ENCODE assay signal across 1 cellular context in the genomic region with DNA sequence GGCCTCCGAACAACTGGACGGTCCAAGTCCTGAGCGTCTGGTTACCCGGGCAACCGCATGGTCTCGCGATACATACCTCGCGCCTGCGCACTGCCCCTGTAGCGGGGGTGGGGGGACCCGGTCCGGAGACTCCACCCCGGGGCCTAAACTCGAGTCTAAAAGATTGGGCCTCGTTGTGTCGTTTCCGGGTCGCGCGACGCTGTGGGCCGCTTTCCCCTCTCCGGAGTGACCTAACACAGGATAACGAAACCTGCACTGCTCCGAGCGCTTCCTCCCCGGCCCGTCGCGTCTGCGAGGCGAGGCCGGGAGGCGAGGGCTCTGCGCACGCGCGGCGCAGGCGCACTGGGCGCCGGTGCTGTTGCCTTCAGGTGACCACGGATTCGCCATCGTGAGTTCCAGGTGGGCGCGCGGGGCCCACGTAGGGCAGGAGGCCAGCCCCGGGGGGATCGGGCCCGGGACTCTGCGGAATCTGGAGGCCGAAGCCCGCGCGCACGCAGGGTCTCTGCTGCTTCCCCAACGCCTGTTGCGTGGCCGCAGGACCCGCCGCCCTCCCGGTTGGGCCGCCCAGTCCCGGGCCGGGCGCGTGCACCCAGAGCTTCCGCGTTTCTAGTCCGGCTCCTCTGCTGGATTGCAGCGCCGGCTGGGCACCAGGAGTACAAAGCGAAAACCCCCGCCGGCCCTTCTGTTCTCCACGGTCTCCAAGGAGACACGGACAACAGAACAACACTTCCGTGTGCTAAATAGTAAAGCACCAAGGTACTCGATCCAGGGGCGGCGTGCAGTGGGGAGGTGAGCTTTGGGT.
TF ChIP-seq lines count a peak whose summit lies in the region.

A gene with protein sequence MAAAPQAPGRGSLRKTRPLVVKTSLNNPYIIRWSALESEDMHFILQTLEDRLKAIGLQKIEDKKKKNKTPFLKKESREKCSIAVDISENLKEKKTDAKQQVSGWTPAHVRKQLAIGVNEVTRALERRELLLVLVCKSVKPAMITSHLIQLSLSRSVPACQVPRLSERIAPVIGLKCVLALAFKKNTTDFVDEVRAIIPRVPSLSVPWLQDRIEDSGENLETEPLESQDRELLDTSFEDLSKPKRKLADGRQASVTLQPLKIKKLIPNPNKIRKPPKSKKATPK (plus strand): TSS at position 345 of the 802 bp plus-strand sequence. CDS start 5,960 bp downstream, outside the sequence.

TF ChIP-seq in H1, 55 proteins besides CTCF, POLR2A, EP300 and RAD21:
- peak; percentile 35 for TF ChIP-seq KDM4A (IDR thresholded peaks at IDR 0.05; ENCODE audit: low read depth, low read length, severe bottlenecking)
- peak; percentile 50; the same call in 1 of the 2 replicates for TF ChIP-seq RBBP5 (IDR thresholded peaks at IDR 0.05; ENCODE audit: borderline replicate concordance, low read depth, low read length)
- TF ChIP-seq POLR2AphosphoS5 (IDR thresholded peaks at IDR 0.05; ENCODE audit: low read depth, low read length), result peak; percentile 27
- no peak for TF ChIP-seq CHD1 (IDR thresholded peaks at IDR 0.05; ENCODE audit: low read depth, low read length)
- TF ChIP-seq, protein P1, sequence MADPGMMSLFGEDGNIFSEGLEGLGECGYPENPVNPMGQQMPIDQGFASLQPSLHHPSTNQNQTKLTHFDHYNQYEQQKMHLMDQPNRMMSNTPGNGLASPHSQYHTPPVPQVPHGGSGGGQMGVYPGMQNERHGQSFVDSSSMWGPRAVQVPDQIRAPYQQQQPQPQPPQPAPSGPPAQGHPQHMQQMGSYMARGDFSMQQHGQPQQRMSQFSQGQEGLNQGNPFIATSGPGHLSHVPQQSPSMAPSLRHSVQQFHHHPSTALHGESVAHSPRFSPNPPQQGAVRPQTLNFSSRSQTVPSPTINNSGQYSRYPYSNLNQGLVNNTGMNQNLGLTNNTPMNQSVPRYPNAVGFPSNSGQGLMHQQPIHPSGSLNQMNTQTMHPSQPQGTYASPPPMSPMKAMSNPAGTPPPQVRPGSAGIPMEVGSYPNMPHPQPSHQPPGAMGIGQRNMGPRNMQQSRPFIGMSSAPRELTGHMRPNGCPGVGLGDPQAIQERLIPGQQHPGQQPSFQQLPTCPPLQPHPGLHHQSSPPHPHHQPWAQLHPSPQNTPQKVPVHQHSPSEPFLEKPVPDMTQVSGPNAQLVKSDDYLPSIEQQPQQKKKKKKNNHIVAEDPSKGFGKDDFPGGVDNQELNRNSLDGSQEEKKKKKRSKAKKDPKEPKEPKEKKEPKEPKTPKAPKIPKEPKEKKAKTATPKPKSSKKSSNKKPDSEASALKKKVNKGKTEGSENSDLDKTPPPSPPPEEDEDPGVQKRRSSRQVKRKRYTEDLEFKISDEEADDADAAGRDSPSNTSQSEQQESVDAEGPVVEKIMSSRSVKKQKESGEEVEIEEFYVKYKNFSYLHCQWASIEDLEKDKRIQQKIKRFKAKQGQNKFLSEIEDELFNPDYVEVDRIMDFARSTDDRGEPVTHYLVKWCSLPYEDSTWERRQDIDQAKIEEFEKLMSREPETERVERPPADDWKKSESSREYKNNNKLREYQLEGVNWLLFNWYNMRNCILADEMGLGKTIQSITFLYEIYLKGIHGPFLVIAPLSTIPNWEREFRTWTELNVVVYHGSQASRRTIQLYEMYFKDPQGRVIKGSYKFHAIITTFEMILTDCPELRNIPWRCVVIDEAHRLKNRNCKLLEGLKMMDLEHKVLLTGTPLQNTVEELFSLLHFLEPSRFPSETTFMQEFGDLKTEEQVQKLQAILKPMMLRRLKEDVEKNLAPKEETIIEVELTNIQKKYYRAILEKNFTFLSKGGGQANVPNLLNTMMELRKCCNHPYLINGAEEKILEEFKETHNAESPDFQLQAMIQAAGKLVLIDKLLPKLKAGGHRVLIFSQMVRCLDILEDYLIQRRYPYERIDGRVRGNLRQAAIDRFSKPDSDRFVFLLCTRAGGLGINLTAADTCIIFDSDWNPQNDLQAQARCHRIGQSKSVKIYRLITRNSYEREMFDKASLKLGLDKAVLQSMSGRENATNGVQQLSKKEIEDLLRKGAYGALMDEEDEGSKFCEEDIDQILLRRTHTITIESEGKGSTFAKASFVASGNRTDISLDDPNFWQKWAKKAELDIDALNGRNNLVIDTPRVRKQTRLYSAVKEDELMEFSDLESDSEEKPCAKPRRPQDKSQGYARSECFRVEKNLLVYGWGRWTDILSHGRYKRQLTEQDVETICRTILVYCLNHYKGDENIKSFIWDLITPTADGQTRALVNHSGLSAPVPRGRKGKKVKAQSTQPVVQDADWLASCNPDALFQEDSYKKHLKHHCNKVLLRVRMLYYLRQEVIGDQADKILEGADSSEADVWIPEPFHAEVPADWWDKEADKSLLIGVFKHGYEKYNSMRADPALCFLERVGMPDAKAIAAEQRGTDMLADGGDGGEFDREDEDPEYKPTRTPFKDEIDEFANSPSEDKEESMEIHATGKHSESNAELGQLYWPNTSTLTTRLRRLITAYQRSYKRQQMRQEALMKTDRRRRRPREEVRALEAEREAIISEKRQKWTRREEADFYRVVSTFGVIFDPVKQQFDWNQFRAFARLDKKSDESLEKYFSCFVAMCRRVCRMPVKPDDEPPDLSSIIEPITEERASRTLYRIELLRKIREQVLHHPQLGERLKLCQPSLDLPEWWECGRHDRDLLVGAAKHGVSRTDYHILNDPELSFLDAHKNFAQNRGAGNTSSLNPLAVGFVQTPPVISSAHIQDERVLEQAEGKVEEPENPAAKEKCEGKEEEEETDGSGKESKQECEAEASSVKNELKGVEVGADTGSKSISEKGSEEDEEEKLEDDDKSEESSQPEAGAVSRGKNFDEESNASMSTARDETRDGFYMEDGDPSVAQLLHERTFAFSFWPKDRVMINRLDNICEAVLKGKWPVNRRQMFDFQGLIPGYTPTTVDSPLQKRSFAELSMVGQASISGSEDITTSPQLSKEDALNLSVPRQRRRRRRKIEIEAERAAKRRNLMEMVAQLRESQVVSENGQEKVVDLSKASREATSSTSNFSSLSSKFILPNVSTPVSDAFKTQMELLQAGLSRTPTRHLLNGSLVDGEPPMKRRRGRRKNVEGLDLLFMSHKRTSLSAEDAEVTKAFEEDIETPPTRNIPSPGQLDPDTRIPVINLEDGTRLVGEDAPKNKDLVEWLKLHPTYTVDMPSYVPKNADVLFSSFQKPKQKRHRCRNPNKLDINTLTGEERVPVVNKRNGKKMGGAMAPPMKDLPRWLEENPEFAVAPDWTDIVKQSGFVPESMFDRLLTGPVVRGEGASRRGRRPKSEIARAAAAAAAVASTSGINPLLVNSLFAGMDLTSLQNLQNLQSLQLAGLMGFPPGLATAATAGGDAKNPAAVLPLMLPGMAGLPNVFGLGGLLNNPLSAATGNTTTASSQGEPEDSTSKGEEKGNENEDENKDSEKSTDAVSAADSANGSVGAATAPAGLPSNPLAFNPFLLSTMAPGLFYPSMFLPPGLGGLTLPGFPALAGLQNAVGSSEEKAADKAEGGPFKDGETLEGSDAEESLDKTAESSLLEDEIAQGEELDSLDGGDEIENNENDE (IDR thresholded peaks at IDR 0.05; ENCODE audit: insufficient replicate concordance, low read length), result no peak
- peak; percentile 93 for TF ChIP-seq PHF8 (conservative IDR thresholded peaks at IDR 0.05; ENCODE audit: low read depth, low read length)
- peak in 1 of 2 experiments; percentile 82; a peak in 2 of 4 replicates for TF ChIP-seq HDAC2 (IDR thresholded peaks at IDR 0.05; ENCODE audit: borderline replicate concordance in 1 of 2, low read depth in 2 of 2, low read length in 2 of 2)
- peak; percentile 76 for TF ChIP-seq BRCA1 (IDR thresholded peaks at IDR 0.05; ENCODE audit: low read depth, low read length)
- peak; percentile 77; the same call in 1 of the 2 replicates for TF ChIP-seq TAF1 (IDR thresholded peaks at IDR 0.05; ENCODE audit: low read depth, low read length)
- TF ChIP-seq NRF1 (IDR thresholded peaks at IDR 0.05; ENCODE audit: low read depth, low read length), result peak; percentile 72
- TF ChIP-seq, protein P2, sequence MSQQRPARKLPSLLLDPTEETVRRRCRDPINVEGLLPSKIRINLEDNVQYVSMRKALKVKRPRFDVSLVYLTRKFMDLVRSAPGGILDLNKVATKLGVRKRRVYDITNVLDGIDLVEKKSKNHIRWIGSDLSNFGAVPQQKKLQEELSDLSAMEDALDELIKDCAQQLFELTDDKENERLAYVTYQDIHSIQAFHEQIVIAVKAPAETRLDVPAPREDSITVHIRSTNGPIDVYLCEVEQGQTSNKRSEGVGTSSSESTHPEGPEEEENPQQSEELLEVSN (IDR thresholded peaks at IDR 0.05), result peak; percentile 51
- 0 out of 2 replicates have a peak, but pooled peaks have one; percentile 36 for TF ChIP-seq SP4 (IDR thresholded peaks at IDR 0.05; ENCODE audit: low read length)
- TF ChIP-seq CHD2 (IDR thresholded peaks at IDR 0.05; ENCODE audit: low read length), result peak; percentile 92
- no peak for TF ChIP-seq FOSL1 (IDR thresholded peaks at IDR 0.05; ENCODE audit: insufficient read depth, low read depth, low read length)
- TF ChIP-seq EGR1 (IDR thresholded peaks at IDR 0.05; ENCODE audit: borderline replicate concordance, low read depth, low read length), result peak; percentile 72; the same call in 1 of the 2 replicates
- no peak for TF ChIP-seq RFX5 (IDR thresholded peaks at IDR 0.05; ENCODE audit: borderline replicate concordance, low read depth, low read length)
- peak; percentile 87 for TF ChIP-seq ASH2L (IDR thresholded peaks at IDR 0.05; ENCODE audit: low read length)
- peak in 1 of 2 experiments; percentile 93; a peak in 1 of 4 replicates for TF ChIP-seq SIN3A (conservative IDR thresholded peaks at IDR 0.05 in 1 of 2, IDR thresholded peaks at IDR 0.05 in 1 of 2; ENCODE audit: low read depth in 1 of 2, low read length in 2 of 2)
- TF ChIP-seq SIRT6 (IDR thresholded peaks at IDR 0.05; ENCODE audit: low read length), result no peak
- TF ChIP-seq, protein P3, sequence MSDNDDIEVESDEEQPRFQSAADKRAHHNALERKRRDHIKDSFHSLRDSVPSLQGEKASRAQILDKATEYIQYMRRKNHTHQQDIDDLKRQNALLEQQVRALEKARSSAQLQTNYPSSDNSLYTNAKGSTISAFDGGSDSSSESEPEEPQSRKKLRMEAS (IDR thresholded peaks at IDR 0.05), result peak; percentile 73
